In the genomic region with DNA sequence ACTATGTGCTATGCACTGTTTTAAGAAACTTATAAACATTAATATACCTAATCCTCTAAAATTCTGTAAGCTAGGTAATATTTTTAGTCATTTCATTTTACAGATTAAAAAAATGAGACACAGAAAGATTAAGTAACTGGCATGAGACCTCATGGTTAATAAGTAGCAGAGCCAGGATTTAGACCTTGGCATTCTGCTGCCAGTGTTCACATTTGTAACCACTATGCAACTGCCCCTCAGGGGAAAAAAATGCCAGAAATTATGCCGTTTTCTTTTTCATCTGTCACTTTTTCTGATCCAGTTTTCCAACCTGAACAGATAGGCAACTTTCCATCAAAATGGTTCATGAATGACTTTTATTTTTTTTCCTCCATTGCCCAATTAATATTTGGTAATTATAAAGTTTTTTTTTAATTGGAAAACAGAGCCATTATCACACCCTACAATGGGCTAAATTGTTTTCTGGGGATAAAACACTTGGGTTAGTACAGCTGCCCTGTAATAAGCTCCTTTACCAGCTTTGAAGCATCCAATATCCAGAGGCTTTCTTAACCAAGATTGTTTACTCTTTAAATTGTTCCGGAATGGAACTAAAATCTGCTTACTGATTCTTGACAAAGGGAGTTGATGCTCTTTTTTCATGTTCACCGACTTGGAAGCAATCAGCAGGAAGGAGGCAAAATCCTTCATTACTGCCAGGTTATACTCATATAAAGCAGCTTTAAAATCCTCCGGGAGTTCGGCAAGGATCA, we compare ENCODE assay signal across 31 cellular contexts.
"Had no signal": no experiment of that assay in that cellular context is flagged by ENCODE, and none has a peak within 500 bp of the region (broad histone marks: within the 10 kb centered on the region; RNA-seq: fewer than 3 reads in every experiment).

No MANE protein-coding gene starts in this region.

- H3K4me3 Mint-ChIP-seq: activated B cell treated with CpG ODN at 0.5 μM for 24 hours; activated CD4-positive, alpha-beta T cell treated with anti-CD3 and anti-CD28 coated beads, Interleukin-2, amount 10 ng/mL, durations not matched to agents 24 days and 14 days; activated CD8-positive, alpha-beta memory T cell treated with anti-CD3 and anti-CD28 coated beads, Interleukin-2, amount 10 ng/mL, durations not matched to agents 7 days and 5 days; activated naive CD4-positive, alpha-beta T cell treated with anti-CD3 and anti-CD28 coated beads, Interleukin-2, amount 50 U/mL, for 24 hours; activated T-cell treated with anti-CD3 and anti-CD28 coated beads, Interleukin-2, amount 50 U/mL, for 24 hours; activated T-helper 1 cell treated with anti-CD3 and anti-CD28 coated beads, Interleukin-12 subunit alpha, Interleukin-12 subunit beta, Interleukin-2, Interleukin-4 antibody, amounts not matched to agents 30 ng/mL and 10 ng/mL and 1 ng/mL, durations not matched to agents 14 hours and 24 hours and 36 hours; T-helper 1 cell treated with Interleukin-12 subunit alpha and Interleukin-12 subunit beta and Interleukin-4 antibody, amounts not matched to agents 30 μg/mL and 1 μg/mL, for 36 hours had no signal

- H3K27me3 ChIP-seq: SJSA1 had no signal

- FAIRE-seq: bronchial epithelial cell, TTC549 had no signal

- H3K4me1 ChIP-seq: SJSA1 had no signal

- H3K9me3 Mint-ChIP-seq: activated B cell treated with CpG ODN at 0.5 μM for 24 hours; activated CD4-positive, alpha-beta T cell treated with anti-CD3 and anti-CD28 coated beads, Interleukin-2, amount 10 ng/mL, durations not matched to agents 24 days and 14 days; activated T-cell treated with anti-CD3 and anti-CD28 coated beads, Interleukin-2, amount 50 U/mL, for 24 hours; activated T-helper 1 cell treated with anti-CD3 and anti-CD28 coated beads, Interleukin-12 subunit alpha, Interleukin-12 subunit beta, Interleukin-2, Interleukin-4 antibody, amounts not matched to agents 30 ng/mL and 10 ng/mL and 1 ng/mL, durations not matched to agents 14 hours and 24 hours and 36 hours; T-helper 1 cell treated with Interleukin-12 subunit alpha and Interleukin-12 subunit beta and Interleukin-4 antibody, amounts not matched to agents 30 μg/mL and 1 μg/mL, for 36 hours had no signal

- H3K27me3 Mint-ChIP-seq: activated B cell treated with CpG ODN at 0.5 μM for 24 hours; activated CD4-positive, alpha-beta T cell treated with anti-CD3 and anti-CD28 coated beads, Interleukin-2, amount 10 ng/mL, durations not matched to agents 24 days and 14 days; activated CD8-positive, alpha-beta memory T cell treated with anti-CD3 and anti-CD28 coated beads, Interleukin-2, amount 10 ng/mL, durations not matched to agents 7 days and 5 days; activated naive CD4-positive, alpha-beta T cell treated with anti-CD3 and anti-CD28 coated beads, Interleukin-2, amount 50 U/mL, for 24 hours; activated T-cell treated with anti-CD3 and anti-CD28 coated beads, Interleukin-2, amount 50 U/mL, for 24 hours had no signal

- DNase-seq: activated B cell treated with CpG ODN at 0.5 μM for 24 hours; activated CD4-positive, alpha-beta T cell treated with anti-CD3 and anti-CD28 coated beads for 1 hour; activated CD4-positive, alpha-beta T cell treated with anti-CD3 and anti-CD28 coated beads, Interleukin-2, amount 10 ng/mL, durations not matched to agents 24 days and 14 days; activated CD4-positive, alpha-beta T cell treated with anti-CD3 and anti-CD28 coated beads, Interleukin-2, amount 50 U/mL, for 48 hours; activated CD8-positive, alpha-beta memory T cell treated with anti-CD3 and anti-CD28 coated beads, Interleukin-2, amount 10 ng/mL, durations not matched to agents 7 days and 5 days; activated effector memory CD4-positive, alpha-beta T cell treated with Interleukin-2 at 50 U/mL for 16 hours; activated naive CD4-positive, alpha-beta T cell; activated T-cell treated with anti-CD3 and anti-CD28 coated beads, Interleukin-2, amount 50 U/mL, for 24 hours; aorta; KG1; NCI-H1048; NCI-H146; NCI-H187 treated with DMSO at 0.1 percent for 48 hours; NCI-H2081 treated with DMSO at 0.1 percent for 48 hours; NCI-H2171; NCI-H2227 treated with DMSO at 0.1 percent for 48 hours; NCI-H526 treated with DMSO at 0.1 percent for 48 hours; NK-92 treated with Interleukin-12 subunit alpha and Interleukin-12 subunit beta, amount 100 ng/mL, for 24 hours; OCI-M1; Right ventricle myocardium superior; SW 1271; T-helper 9 cell had no signal

- H3K4me3 ChIP-seq: SJSA1 had no signal

- H3K9me3 ChIP-seq: SJSA1 had no signal

- H3K4me1 Mint-ChIP-seq: activated B cell treated with CpG ODN at 0.5 μM for 24 hours; activated CD8-positive, alpha-beta memory T cell treated with anti-CD3 and anti-CD28 coated beads, Interleukin-2, amount 10 ng/mL, durations not matched to agents 7 days and 5 days; activated naive CD4-positive, alpha-beta T cell treated with anti-CD3 and anti-CD28 coated beads, Interleukin-2, amount 50 U/mL, for 24 hours had no signal

- ATAC-seq: activated CD8-positive, alpha-beta memory T cell treated with anti-CD3 and anti-CD28 coated beads, Interleukin-2, amount 10 ng/mL, durations not matched to agents 7 days and 5 days; Panc1; SK-N-SH treated with all-trans-retinoic acid at 6 μM for 48 hours had no signal

- H3K27ac ChIP-seq: RWPE1, SJSA1 had no signal

- H3K27ac Mint-ChIP-seq: activated B cell treated with CpG ODN at 0.5 μM for 24 hours; activated CD4-positive, alpha-beta T cell treated with anti-CD3 and anti-CD28 coated beads, Interleukin-2, amount 10 ng/mL, durations not matched to agents 24 days and 14 days; activated CD8-positive, alpha-beta memory T cell treated with anti-CD3 and anti-CD28 coated beads, Interleukin-2, amount 10 ng/mL, durations not matched to agents 7 days and 5 days; activated naive CD4-positive, alpha-beta T cell treated with anti-CD3 and anti-CD28 coated beads, Interleukin-2, amount 50 U/mL, for 24 hours; activated T-cell treated with anti-CD3 and anti-CD28 coated beads, Interleukin-2, amount 50 U/mL, for 24 hours; activated T-helper 1 cell treated with anti-CD3 and anti-CD28 coated beads, Interleukin-12 subunit alpha, Interleukin-12 subunit beta, Interleukin-2, Interleukin-4 antibody, amounts not matched to agents 30 ng/mL and 10 ng/mL and 1 ng/mL, durations not matched to agents 14 hours and 24 hours and 36 hours; T-helper 1 cell treated with Interleukin-12 subunit alpha and Interleukin-12 subunit beta and Interleukin-4 antibody, amounts not matched to agents 30 μg/mL and 1 μg/mL, for 36 hours had no signal
